Comparison of ENCODE assay signal across 1 cellular context in the genomic region with DNA sequence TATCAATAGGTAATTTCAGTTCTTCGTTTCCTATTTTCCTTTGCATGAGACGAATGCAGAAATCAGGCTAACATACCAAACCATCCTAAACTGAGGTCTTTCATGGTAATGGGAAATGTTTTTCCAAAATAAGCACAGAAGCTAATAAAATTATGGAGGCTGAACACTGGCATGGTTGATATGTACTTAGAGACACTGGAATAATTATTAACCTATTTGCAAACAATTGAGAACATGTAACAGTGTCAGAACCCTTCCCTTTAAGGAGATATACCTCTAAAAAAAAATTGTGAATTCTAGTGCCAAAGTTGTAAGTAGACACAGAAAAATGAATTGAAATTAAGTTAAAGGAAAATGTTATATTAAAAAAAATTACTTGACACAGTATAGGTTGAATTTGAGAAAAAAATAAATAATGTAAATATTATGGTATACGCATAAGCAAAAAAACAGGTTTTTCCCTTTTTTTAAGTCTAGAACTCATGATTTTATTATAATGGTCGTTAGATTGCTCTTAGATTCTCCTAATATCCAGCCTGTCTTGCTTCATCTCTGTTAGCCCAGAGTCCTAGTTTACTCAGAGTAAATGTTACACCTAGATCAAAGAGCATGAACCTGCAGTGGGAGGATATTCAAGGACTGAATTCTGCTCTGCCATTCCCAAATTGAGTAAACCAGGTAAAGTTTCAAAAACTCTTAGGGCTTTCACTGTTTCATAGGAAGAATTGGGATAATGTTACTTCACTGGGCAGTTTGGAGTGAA.
TF ChIP-seq lines count a peak whose summit lies in the region.

No MANE protein-coding gene starts in this region.

TF ChIP-seq in HepG2, 621 proteins besides CTCF, POLR2A, EP300 and RAD21 (continued from another document and continues in another):
- TF ChIP-seq PHF8 (CRISPR knock-in tag; IDR thresholded peaks at IDR 0.05) = no peak; the same call in 1 of the 2 replicates
- 0 out of 2 replicates have a peak, but pooled peaks have one; percentile 64 for TF ChIP-seq ZSCAN20 (CRISPR knock-in tag; IDR thresholded peaks at IDR 0.05; ENCODE audit: borderline replicate concordance)
- TF ChIP-seq, protein P1, sequence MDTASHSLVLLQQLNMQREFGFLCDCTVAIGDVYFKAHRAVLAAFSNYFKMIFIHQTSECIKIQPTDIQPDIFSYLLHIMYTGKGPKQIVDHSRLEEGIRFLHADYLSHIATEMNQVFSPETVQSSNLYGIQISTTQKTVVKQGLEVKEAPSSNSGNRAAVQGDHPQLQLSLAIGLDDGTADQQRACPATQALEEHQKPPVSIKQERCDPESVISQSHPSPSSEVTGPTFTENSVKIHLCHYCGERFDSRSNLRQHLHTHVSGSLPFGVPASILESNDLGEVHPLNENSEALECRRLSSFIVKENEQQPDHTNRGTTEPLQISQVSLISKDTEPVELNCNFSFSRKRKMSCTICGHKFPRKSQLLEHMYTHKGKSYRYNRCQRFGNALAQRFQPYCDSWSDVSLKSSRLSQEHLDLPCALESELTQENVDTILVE (CRISPR knock-in tag; IDR thresholded peaks at IDR 0.05) = peak; percentile 95; the same call in 1 of the 2 replicates
- TF ChIP-seq, protein P2, sequence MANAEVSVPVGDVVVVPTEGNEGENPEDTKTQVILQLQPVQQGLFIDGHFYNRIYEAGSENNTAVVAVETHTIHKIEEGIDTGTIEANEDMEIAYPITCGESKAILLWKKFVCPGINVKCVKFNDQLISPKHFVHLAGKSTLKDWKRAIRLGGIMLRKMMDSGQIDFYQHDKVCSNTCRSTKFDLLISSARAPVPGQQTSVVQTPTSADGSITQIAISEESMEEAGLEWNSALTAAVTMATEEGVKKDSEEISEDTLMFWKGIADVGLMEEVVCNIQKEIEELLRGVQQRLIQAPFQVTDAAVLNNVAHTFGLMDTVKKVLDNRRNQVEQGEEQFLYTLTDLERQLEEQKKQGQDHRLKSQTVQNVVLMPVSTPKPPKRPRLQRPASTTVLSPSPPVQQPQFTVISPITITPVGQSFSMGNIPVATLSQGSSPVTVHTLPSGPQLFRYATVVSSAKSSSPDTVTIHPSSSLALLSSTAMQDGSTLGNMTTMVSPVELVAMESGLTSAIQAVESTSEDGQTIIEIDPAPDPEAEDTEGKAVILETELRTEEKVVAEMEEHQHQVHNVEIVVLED (CRISPR knock-in tag; IDR thresholded peaks at IDR 0.05; ENCODE audit: borderline replicate concordance) = no peak
- TF ChIP-seq, protein P3, sequence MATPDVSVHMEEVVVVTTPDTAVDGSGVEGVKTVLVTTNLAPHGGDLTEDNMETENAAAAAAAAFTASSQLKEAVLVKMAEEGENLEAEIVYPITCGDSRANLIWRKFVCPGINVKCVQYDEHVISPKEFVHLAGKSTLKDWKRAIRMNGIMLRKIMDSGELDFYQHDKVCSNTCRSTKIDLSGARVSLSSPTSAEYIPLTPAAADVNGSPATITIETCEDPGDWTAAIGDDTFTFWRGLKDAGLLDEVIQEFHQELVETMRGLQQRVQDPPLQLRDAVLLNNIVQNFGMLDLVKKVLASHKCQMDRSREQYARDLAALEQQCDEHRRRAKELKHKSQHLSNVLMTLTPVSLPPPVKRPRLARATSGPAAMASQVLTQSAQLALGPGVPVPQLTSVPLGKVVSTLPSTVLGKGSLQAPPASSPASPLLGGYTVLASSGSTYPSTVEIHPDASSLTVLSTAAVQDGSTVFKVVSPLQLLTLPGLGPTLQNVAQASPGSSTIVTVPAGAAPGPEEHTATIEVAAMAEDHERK (CRISPR knock-in tag; IDR thresholded peaks at IDR 0.05; ENCODE audit: low read depth) = no peak
- 0 out of 2 replicates have a peak, but pooled peaks have one; percentile 32 for TF ChIP-seq SMAD3 (CRISPR knock-in tag; IDR thresholded peaks at IDR 0.05)
- TF ChIP-seq ZNF777 (CRISPR knock-in tag; IDR thresholded peaks at IDR 0.05) = no peak
- no peak for TF ChIP-seq YY1 (IDR thresholded peaks at IDR 0.05; ENCODE audit: insufficient read depth, insufficient replicate concordance, low read depth, low read length)
- TF ChIP-seq TOPORS (CRISPR knock-in tag; IDR thresholded peaks at IDR 0.05) = peak; percentile 14; the same call in 1 of the 2 replicates
- peak; percentile 94 for TF ChIP-seq TBX3 (IDR thresholded peaks at IDR 0.05; ENCODE audit: borderline replicate concordance)
- TF ChIP-seq, protein P4, sequence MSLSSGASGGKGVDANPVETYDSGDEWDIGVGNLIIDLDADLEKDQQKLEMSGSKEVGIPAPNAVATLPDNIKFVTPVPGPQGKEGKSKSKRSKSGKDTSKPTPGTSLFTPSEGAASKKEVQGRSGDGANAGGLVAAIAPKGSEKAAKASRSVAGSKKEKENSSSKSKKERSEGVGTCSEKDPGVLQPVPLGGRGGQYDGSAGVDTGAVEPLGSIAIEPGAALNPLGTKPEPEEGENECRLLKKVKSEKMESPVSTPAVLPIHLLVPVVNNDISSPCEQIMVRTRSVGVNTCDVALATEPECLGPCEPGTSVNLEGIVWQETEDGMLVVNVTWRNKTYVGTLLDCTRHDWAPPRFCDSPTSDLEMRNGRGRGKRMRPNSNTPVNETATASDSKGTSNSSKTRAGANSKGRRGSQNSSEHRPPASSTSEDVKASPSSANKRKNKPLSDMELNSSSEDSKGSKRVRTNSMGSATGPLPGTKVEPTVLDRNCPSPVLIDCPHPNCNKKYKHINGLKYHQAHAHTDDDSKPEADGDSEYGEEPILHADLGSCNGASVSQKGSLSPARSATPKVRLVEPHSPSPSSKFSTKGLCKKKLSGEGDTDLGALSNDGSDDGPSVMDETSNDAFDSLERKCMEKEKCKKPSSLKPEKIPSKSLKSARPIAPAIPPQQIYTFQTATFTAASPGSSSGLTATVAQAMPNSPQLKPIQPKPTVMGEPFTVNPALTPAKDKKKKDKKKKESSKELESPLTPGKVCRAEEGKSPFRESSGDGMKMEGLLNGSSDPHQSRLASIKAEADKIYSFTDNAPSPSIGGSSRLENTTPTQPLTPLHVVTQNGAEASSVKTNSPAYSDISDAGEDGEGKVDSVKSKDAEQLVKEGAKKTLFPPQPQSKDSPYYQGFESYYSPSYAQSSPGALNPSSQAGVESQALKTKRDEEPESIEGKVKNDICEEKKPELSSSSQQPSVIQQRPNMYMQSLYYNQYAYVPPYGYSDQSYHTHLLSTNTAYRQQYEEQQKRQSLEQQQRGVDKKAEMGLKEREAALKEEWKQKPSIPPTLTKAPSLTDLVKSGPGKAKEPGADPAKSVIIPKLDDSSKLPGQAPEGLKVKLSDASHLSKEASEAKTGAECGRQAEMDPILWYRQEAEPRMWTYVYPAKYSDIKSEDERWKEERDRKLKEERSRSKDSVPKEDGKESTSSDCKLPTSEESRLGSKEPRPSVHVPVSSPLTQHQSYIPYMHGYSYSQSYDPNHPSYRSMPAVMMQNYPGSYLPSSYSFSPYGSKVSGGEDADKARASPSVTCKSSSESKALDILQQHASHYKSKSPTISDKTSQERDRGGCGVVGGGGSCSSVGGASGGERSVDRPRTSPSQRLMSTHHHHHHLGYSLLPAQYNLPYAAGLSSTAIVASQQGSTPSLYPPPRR (CRISPR knock-in tag; IDR thresholded peaks at IDR 0.05; ENCODE audit: borderline replicate concordance) = peak; percentile 86
- no peak for TF ChIP-seq ZFP41 (CRISPR knock-in tag; IDR thresholded peaks at IDR 0.05; ENCODE audit: borderline replicate concordance)
- TF ChIP-seq ZNF138 (CRISPR knock-in tag; IDR thresholded peaks at IDR 0.05; ENCODE audit: low read depth) = no peak
- TF ChIP-seq ELF4 (CRISPR knock-in tag; IDR thresholded peaks at IDR 0.05; ENCODE audit: borderline replicate concordance) = no peak
- no peak for TF ChIP-seq TBP (CRISPR knock-in tag; IDR thresholded peaks at IDR 0.05)
- TF ChIP-seq BCL6 (CRISPR knock-in tag; IDR thresholded peaks at IDR 0.05) = peak; percentile 92
- peak; percentile 93 for TF ChIP-seq RXRB (CRISPR knock-in tag; IDR thresholded peaks at IDR 0.05; ENCODE audit: borderline replicate concordance)
- peak; percentile 89 for TF ChIP-seq ZNF331 (CRISPR knock-in tag; IDR thresholded peaks at IDR 0.05)
- peak; percentile 94 for TF ChIP-seq KDM6A (CRISPR knock-in tag; IDR thresholded peaks at IDR 0.05; ENCODE audit: low read depth)
- no peak for TF ChIP-seq ZNF781 (CRISPR knock-in tag; IDR thresholded peaks at IDR 0.05; ENCODE audit: borderline replicate concordance, not compliant biosample characterization)
- TF ChIP-seq, protein P5, sequence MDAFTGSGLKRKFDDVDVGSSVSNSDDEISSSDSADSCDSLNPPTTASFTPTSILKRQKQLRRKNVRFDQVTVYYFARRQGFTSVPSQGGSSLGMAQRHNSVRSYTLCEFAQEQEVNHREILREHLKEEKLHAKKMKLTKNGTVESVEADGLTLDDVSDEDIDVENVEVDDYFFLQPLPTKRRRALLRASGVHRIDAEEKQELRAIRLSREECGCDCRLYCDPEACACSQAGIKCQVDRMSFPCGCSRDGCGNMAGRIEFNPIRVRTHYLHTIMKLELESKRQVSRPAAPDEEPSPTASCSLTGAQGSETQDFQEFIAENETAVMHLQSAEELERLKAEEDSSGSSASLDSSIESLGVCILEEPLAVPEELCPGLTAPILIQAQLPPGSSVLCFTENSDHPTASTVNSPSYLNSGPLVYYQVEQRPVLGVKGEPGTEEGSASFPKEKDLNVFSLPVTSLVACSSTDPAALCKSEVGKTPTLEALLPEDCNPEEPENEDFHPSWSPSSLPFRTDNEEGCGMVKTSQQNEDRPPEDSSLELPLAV (CRISPR knock-in tag; conservative IDR thresholded peaks at IDR 0.05; ENCODE audit: low read depth) = no peak
- no peak for TF ChIP-seq ZNF605 (CRISPR knock-in tag; IDR thresholded peaks at IDR 0.05)
- no peak for TF ChIP-seq ZNF432 (CRISPR knock-in tag; IDR thresholded peaks at IDR 0.05; ENCODE audit: borderline replicate concordance)
- TF ChIP-seq HHEX (CRISPR knock-in tag; IDR thresholded peaks at IDR 0.05) = peak; percentile 78
- TF ChIP-seq ZNF557 (CRISPR knock-in tag; IDR thresholded peaks at IDR 0.05) = no peak
- TF ChIP-seq RXRA (CRISPR knock-in tag; IDR thresholded peaks at IDR 0.05) = no peak; the same call in 1 of the 2 replicates
- TF ChIP-seq ZFP82 (CRISPR knock-in tag; IDR thresholded peaks at IDR 0.05; ENCODE audit: borderline replicate concordance) = no peak
- no peak; the same call in 1 of the 2 replicates for TF ChIP-seq KMT2A (CRISPR knock-in tag; IDR thresholded peaks at IDR 0.05)
- TF ChIP-seq SMC3 (IDR thresholded peaks at IDR 0.05; ENCODE audit: low read length) = no peak; the same call in 1 of the 2 replicates
- TF ChIP-seq ZNF343 (CRISPR knock-in tag; IDR thresholded peaks at IDR 0.05) = no peak
- peak; percentile 97 for TF ChIP-seq NCOR1 (IDR thresholded peaks at IDR 0.05; ENCODE audit: borderline replicate concordance, low read length)
- TF ChIP-seq, protein P6, sequence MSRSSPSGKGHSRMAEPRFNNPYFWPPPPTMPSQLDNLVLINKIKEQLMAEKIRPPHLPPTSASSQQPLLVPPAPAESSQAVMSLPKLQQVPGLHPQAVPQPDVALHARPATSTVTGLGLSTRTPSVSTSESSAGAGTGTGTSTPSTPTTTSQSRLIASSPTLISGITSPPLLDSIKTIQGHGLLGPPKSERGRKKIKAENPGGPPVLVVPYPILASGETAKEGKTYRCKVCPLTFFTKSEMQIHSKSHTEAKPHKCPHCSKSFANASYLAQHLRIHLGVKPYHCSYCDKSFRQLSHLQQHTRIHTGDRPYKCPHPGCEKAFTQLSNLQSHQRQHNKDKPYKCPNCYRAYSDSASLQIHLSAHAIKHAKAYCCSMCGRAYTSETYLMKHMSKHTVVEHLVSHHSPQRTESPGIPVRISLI (CRISPR knock-in tag; IDR thresholded peaks at IDR 0.05; ENCODE audit: borderline replicate concordance) = peak; percentile 58; the same call in 1 of the 2 replicates
- TF ChIP-seq THAP11 (CRISPR knock-in tag; IDR thresholded peaks at IDR 0.05) = peak; percentile 75
- TF ChIP-seq, protein P7, sequence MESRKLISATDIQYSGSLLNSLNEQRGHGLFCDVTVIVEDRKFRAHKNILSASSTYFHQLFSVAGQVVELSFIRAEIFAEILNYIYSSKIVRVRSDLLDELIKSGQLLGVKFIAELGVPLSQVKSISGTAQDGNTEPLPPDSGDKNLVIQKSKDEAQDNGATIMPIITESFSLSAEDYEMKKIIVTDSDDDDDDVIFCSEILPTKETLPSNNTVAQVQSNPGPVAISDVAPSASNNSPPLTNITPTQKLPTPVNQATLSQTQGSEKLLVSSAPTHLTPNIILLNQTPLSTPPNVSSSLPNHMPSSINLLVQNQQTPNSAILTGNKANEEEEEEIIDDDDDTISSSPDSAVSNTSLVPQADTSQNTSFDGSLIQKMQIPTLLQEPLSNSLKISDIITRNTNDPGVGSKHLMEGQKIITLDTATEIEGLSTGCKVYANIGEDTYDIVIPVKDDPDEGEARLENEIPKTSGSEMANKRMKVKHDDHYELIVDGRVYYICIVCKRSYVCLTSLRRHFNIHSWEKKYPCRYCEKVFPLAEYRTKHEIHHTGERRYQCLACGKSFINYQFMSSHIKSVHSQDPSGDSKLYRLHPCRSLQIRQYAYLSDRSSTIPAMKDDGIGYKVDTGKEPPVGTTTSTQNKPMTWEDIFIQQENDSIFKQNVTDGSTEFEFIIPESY (CRISPR knock-in tag; IDR thresholded peaks at IDR 0.05) = no peak
- TF ChIP-seq TRIM24 (CRISPR knock-in tag; IDR thresholded peaks at IDR 0.05) = peak; percentile 76; the same call in 1 of the 2 replicates
- no peak for TF ChIP-seq ZNF616 (CRISPR knock-in tag; IDR thresholded peaks at IDR 0.05; ENCODE audit: low read depth)
- 0 out of 2 replicates have a peak, but pooled peaks have one; percentile 67 for TF ChIP-seq THYN1 (CRISPR knock-in tag; IDR thresholded peaks at IDR 0.05; ENCODE audit: borderline replicate concordance, low read depth)
- TF ChIP-seq ZNF709 (CRISPR knock-in tag; IDR thresholded peaks at IDR 0.05) = no peak
- TF ChIP-seq, protein P8, sequence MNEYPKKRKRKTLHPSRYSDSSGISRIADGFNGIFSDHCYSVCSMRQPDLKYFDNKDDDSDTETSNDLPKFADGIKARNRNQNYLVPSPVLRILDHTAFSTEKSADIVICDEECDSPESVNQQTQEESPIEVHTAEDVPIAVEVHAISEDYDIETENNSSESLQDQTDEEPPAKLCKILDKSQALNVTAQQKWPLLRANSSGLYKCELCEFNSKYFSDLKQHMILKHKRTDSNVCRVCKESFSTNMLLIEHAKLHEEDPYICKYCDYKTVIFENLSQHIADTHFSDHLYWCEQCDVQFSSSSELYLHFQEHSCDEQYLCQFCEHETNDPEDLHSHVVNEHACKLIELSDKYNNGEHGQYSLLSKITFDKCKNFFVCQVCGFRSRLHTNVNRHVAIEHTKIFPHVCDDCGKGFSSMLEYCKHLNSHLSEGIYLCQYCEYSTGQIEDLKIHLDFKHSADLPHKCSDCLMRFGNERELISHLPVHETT (CRISPR knock-in tag; conservative IDR thresholded peaks at IDR 0.05) = 0 out of 2 replicates have a peak, but pooled peaks have one; percentile 44
- TF ChIP-seq, protein P9, sequence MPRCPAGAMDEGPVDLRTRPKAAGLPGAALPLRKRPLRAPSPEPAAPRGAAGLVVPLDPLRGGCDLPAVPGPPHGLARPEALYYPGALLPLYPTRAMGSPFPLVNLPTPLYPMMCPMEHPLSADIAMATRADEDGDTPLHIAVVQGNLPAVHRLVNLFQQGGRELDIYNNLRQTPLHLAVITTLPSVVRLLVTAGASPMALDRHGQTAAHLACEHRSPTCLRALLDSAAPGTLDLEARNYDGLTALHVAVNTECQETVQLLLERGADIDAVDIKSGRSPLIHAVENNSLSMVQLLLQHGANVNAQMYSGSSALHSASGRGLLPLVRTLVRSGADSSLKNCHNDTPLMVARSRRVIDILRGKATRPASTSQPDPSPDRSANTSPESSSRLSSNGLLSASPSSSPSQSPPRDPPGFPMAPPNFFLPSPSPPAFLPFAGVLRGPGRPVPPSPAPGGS (CRISPR knock-in tag; IDR thresholded peaks at IDR 0.05) = no peak
- TF ChIP-seq POLR2AphosphoS5 (IDR thresholded peaks at IDR 0.05; ENCODE audit: low read depth, low read length) = peak; percentile 52
- TF ChIP-seq NFKB2 (CRISPR knock-in tag; IDR thresholded peaks at IDR 0.05; ENCODE audit: borderline replicate concordance) = no peak
